8 cellular contexts compared by ENCODE assay signal in the genomic region with DNA sequence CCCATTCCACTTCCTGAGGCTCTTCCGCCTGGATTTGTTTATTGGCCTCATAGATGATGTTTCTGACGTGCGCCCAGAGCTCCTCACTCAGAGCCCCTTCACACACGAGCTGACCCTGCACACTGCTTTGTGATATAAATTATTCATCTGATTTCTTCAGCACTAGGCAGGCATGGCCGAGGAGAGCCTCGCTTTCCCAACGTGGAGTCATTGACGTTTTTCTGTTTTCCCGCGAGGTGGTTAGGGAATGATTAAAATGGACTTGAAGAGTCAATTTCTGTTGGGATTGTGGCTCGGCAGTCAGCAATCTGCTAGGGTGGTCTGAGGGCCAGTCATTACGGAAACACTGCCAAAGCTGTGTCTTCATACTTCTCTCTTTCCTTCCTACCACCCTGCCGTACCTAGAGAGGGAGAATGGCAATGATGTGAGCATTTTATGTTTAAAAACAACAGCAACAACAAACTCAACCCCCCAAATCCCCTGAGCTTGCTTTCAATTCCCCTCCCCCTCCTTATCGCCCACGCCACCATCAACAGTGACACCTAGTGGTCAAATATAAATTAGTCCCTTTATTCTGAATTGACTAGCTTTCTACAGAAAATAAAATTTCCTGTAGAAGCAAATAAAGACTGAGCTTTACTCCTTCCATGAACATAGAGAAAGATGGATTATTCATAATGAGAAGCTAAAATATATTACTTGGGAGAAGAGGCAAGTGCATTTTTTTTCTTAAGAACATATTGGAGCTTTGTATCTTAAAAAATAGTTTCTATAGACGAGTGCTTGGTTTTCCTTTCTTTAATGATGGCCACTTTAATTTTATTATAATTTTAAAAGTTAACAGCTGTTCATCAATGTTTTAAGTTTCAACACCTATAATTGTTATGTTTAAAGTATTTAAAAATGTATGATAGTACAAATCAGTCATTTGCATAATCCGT.
DNase-seq lines count a peak whose midpoint lies in the region; ATAC-seq and TF ChIP-seq lines count a peak whose summit lies in the region.

No MANE protein-coding gene starts in this region.

- POLR2A ChIA-PET in naive thymus-derived CD8-positive, alpha-beta T cell (lab: Charles Lee) = no interaction called here

- H3K36me3 ChIP-seq in DND-41 (ENCODE audit: insufficient read depth, low read length) = no peaks in the 10 kb centered on the region

- peaks cover 61% of the 10 kb centered on the region for H3K27me3 Mint-ChIP-seq in activated T-cell treated with anti-CD3 and anti-CD28 coated beads, Interleukin-2, amount 50 U/mL, for 72 hours (ENCODE audit: low read depth)
- peaks cover 19 to 64% (median 40%) of the 10 kb centered on the region in 5 donors for H3K27me3 Mint-ChIP-seq in naive thymus-derived CD8-positive, alpha-beta T cell

- H3K4me2 ChIP-seq in DND-41 (ENCODE audit: insufficient read depth, low read length) = peak overlapping the region; percentile 52; the same call in 1 of the 2 replicates

- peak; percentile 78 for ATAC-seq in DND-41 (ENCODE audit: insufficient read depth, low read depth)
- peak; percentile 57 to 62 for ATAC-seq in activated T-cell treated with anti-CD3 and anti-CD28 coated beads, Interleukin-2, amount 50 U/mL, for 72 hours (replicated peaks in 1 of 2)
- ATAC-seq in naive thymus-derived CD8-positive, alpha-beta T cell = peak; percentile 68 to 72

- H3K27ac Mint-ChIP-seq in activated T-cell treated with anti-CD3 and anti-CD28 coated beads, Interleukin-2, amount 50 U/mL, for 72 hours = no peak overlapping the region
- peak overlapping the region in 2 of 10 donors; percentile 5 to 6 for H3K27ac Mint-ChIP-seq in naive thymus-derived CD8-positive, alpha-beta T cell

- H2AFZ ChIP-seq in DND-41 (ENCODE audit: low read depth, low read length) = peak overlapping the region; percentile 69

- H3K9ac ChIP-seq in DND-41 (ENCODE audit: low read depth, low read length) = peak overlapping the region; percentile 24; the same call in 1 of the 2 replicates

- no peaks in the 10 kb centered on the region for H3K9me3 Mint-ChIP-seq in activated T-cell treated with anti-CD3 and anti-CD28 coated beads, Interleukin-2, amount 50 U/mL, for 72 hours
- H3K9me3 Mint-ChIP-seq in naive thymus-derived CD8-positive, alpha-beta T cell = no peaks in the 10 kb centered on the region

- no peaks in the 10 kb centered on the region for H3K9me3 ChIP-seq in DND-41 (ENCODE audit: insufficient read depth, low read length, severe bottlenecking)

- H3K27ac ChIP-seq in DND-41 (ENCODE audit: low read length) = peak overlapping the region; percentile 73

- peaks cover 13% of the 10 kb centered on the region for H3K4me1 Mint-ChIP-seq in activated T-cell treated with anti-CD3 and anti-CD28 coated beads, Interleukin-2, amount 50 U/mL, for 72 hours (ENCODE audit: low read depth)
- H3K4me1 Mint-ChIP-seq in naive thymus-derived CD8-positive, alpha-beta T cell = peaks cover 6 to 15% (median 10%) of the 10 kb centered on the region in 4 donors

- DNase-seq in DND-41 (peak; percentile 44), HK-2 (ENCODE audit: unreplicated experiment) (peak; percentile 41), NCI-H82 (lab: John Stamatoyannopoulos, UW) (peak; percentile 84), fibroblast of mammary gland (ENCODE audit: low read depth) (peak; percentile 77), ureter (ENCODE audit: low spot score) (peak; percentile 59), cortex of kidney (lab: John Stamatoyannopoulos, UW) (no peak)
- DNase-seq in activated T-cell treated with anti-CD3 and anti-CD28 coated beads, Interleukin-2, amount 50 U/mL, for 72 hours = peak; percentile 21 to 35
- peak in 9 of 10 donors; percentile 3 to 74 (median 31) for DNase-seq in naive thymus-derived CD8-positive, alpha-beta T cell

- no peaks in the 10 kb centered on the region for H3K79me2 ChIP-seq in DND-41 (ENCODE audit: insufficient read depth, low read length)

- peak overlapping the region; percentile 85 to 90 for H3K4me3 Mint-ChIP-seq in activated T-cell treated with anti-CD3 and anti-CD28 coated beads, Interleukin-2, amount 50 U/mL, for 72 hours
- peak overlapping the region; percentile 79 to 95 (median 90) for H3K4me3 Mint-ChIP-seq in naive thymus-derived CD8-positive, alpha-beta T cell

- TF ChIP-seq CTCF in DND-41 (IDR thresholded peaks at IDR 0.05; ENCODE audit: borderline replicate concordance, extremely low read depth, low read length, poor library complexity, severe bottlenecking) = peak; percentile 88
- TF ChIP-seq CTCF in fibroblast of mammary gland (conservative IDR thresholded peaks at IDR 0.05; ENCODE audit: control insufficient read depth, insufficient read depth, low read depth, low read length) = peak; percentile 76

- H3K4me3 ChIP-seq in DND-41 (ENCODE audit: low read depth in 1 of 2, low read length in 2 of 2) (no peak overlapping the region), fibroblast of mammary gland (ENCODE audit: control insufficient read depth, low read depth, low read length) (peak overlapping the region; percentile 53)

- H4K20me1 ChIP-seq in DND-41 (ENCODE audit: insufficient read depth, low read length) = no peaks in the 10 kb centered on the region

- no peaks in the 10 kb centered on the region for H3K36me3 Mint-ChIP-seq in activated T-cell treated with anti-CD3 and anti-CD28 coated beads, Interleukin-2, amount 50 U/mL, for 72 hours (ENCODE audit: insufficient read depth in 2 of 2)
- no peaks in the 10 kb centered on the region for H3K36me3 Mint-ChIP-seq in naive thymus-derived CD8-positive, alpha-beta T cell

- peaks cover 17% of the 10 kb centered on the region for H3K4me1 ChIP-seq in DND-41 (ENCODE audit: insufficient read depth, low read length)

- no peaks in the 10 kb centered on the region for H3K27me3 ChIP-seq in DND-41 (ENCODE audit: insufficient read depth, low read length, poor library complexity)
